In genomic region chrX:65910899-65911298, GRCh38 we compare ENCODE assay signal across 29 cellular contexts.
"Had no signal": no experiment of that assay in that cellular context is flagged by ENCODE, and none has a peak within 500 bp of the region (broad histone marks: within the 10 kb centered on the region; RNA-seq: fewer than 3 reads in every experiment).

No MANE protein-coding gene starts in this region.

- ATAC-seq: esophagus mucosa; gastroesophageal sphincter; heart left ventricle; left lobe of liver; naive thymus-derived CD4-positive, alpha-beta T cell; psoas muscle; right cardiac atrium; stimulated activated memory B cell treated with anti-CD40 and anti-IgM and Interleukin-4, amounts not matched to agents 10 μg/mL and 1 μg/mL and 100 μg/mL, for 72 hours; stimulated activated naive CD8-positive, alpha-beta T cell treated with anti-CD3 and anti-CD28 coated beads, Interleukin-15, Interleukin-2, amounts not matched to agents 100 U/mL and 50 U/mL, for 24 hours; upper lobe of right lung had no signal

- H3K9ac ChIP-seq: neural progenitor cell had no signal

- DNase-seq: effector CD8-positive, alpha-beta T cell; endodermal cell; foreskin fibroblast; heart left ventricle; kidney; mesendoderm; midbrain; naive thymus-derived CD4-positive, alpha-beta T cell; nucleus accumbens; psoas muscle; right cardiac atrium; spleen; stimulated activated CD4-positive, alpha-beta T cell treated with anti-CD3 and anti-CD28 coated beads, Interleukin-4, amount 100 ng/mL, for 4 hours; stimulated activated naive CD8-positive, alpha-beta T cell treated with anti-CD3 and anti-CD28 coated beads, Interleukin-15, Interleukin-2, amounts not matched to agents 100 U/mL and 50 U/mL, for 24 hours; substantia nigra; testis; tibial artery; upper lobe of right lung; uterus had no signal

- H3K4me2 ChIP-seq: hepatocyte, neural progenitor cell had no signal

- H3K4me1 Mint-ChIP-seq: endodermal cell; naive thymus-derived CD4-positive, alpha-beta T cell; nephron; neural progenitor cell; stimulated activated memory B cell treated with anti-CD40 and anti-IgM and Interleukin-4, amounts not matched to agents 10 μg/mL and 1 μg/mL and 100 μg/mL, for 72 hours had no signal

- H2AFZ ChIP-seq: hepatocyte, neural progenitor cell had no signal

- H3K9me3 Mint-ChIP-seq: dendritic cell treated with granulocyte-macrophage colony-stimulating factor and Interleukin-4, amounts not matched to agents 40 ng/mL and 50 ng/mL, for 4 days had no signal

- H3K27me3 ChIP-seq: gastroesophageal sphincter, hepatocyte, neural progenitor cell, spleen, testis, tibial artery, upper lobe of right lung, uterus had no signal

- H3K36me3 ChIP-seq: gastroesophageal sphincter, heart left ventricle, neural progenitor cell, spleen, tibial artery, upper lobe of right lung, uterus had no signal

- FAIRE-seq: kidney had no signal

- H3K36me3 Mint-ChIP-seq: neural progenitor cell; stimulated activated memory B cell treated with anti-CD40 and anti-IgM and Interleukin-4, amounts not matched to agents 10 μg/mL and 1 μg/mL and 100 μg/mL, for 72 hours had no signal

- H3K4me3 Mint-ChIP-seq: dendritic cell treated with granulocyte-macrophage colony-stimulating factor and Interleukin-4, amounts not matched to agents 40 ng/mL and 50 ng/mL, for 4 days; endodermal cell; naive thymus-derived CD4-positive, alpha-beta T cell; nephron; neural progenitor cell; stimulated activated memory B cell treated with anti-CD40 and anti-IgM and Interleukin-4, amounts not matched to agents 10 μg/mL and 1 μg/mL and 100 μg/mL, for 72 hours had no signal

- H3K4me1 ChIP-seq: gastroesophageal sphincter, heart left ventricle, neural progenitor cell, psoas muscle, spleen, testis, tibial artery, upper lobe of right lung, uterus had no signal

- H3K4me3 ChIP-seq: gastroesophageal sphincter, heart left ventricle, hepatocyte, neural progenitor cell, psoas muscle, skin epidermis, spleen, testis, tibial artery, upper lobe of right lung, uterus had no signal

- H3K27ac ChIP-seq: epithelial cell of prostate, gastroesophageal sphincter, heart left ventricle, hepatocyte, neural progenitor cell, psoas muscle, skin epidermis, spleen, testis, tibial artery, upper lobe of right lung, uterus had no signal

- H3K79me2 ChIP-seq: hepatocyte had no signal

- H3K27me3 Mint-ChIP-seq: dendritic cell treated with granulocyte-macrophage colony-stimulating factor and Interleukin-4, amounts not matched to agents 40 ng/mL and 50 ng/mL, for 4 days; naive thymus-derived CD4-positive, alpha-beta T cell; stimulated activated memory B cell treated with anti-CD40 and anti-IgM and Interleukin-4, amounts not matched to agents 10 μg/mL and 1 μg/mL and 100 μg/mL, for 72 hours had no signal

- H3K9me3 ChIP-seq: gastroesophageal sphincter, heart left ventricle, testis, tibial artery, upper lobe of right lung had no signal

- H3K27ac Mint-ChIP-seq: dendritic cell treated with granulocyte-macrophage colony-stimulating factor and Interleukin-4, amounts not matched to agents 40 ng/mL and 50 ng/mL, for 4 days; endodermal cell; naive thymus-derived CD4-positive, alpha-beta T cell; nephron; neural progenitor cell; stimulated activated memory B cell treated with anti-CD40 and anti-IgM and Interleukin-4, amounts not matched to agents 10 μg/mL and 1 μg/mL and 100 μg/mL, for 72 hours had no signal
